ENCODE assay signal across 1 cellular context in genomic region chr1:184791199-184791935, GRCh38.
TF ChIP-seq lines count a peak whose summit lies in the region.

No MANE protein-coding gene starts in this region.

TF ChIP-seq in IMR-90, 13 proteins besides CTCF, POLR2A, EP300 and RAD21 (continued from another document):
- TF ChIP-seq MAZ (IDR thresholded peaks at IDR 0.05; ENCODE audit: borderline replicate concordance, low read depth, low read length), result no peak
- TF ChIP-seq RFX5 (IDR thresholded peaks at IDR 0.05; ENCODE audit: low read depth, low read length), result no peak
- TF ChIP-seq USF2 (IDR thresholded peaks at IDR 0.05; ENCODE audit: low read depth, low read length), result no peak
- no peak for TF ChIP-seq ELK1 (IDR thresholded peaks at IDR 0.05; ENCODE audit: borderline replicate concordance, low read depth, low read length)
- TF ChIP-seq FOS (IDR thresholded peaks at IDR 0.05; ENCODE audit: low read depth, low read length), result no peak
